In genomic region chr12:116274552-116275375, GRCh38 we compare ENCODE assay signal across 1 cellular context.
TF ChIP-seq lines count a peak whose summit lies in the region.

No MANE protein-coding gene starts in this region.

TF ChIP-seq in K562, 482 proteins besides CTCF, POLR2A, EP300 and RAD21 (continued from another document):
- TF ChIP-seq AFF4 (CRISPR knock-in tag; IDR thresholded peaks at IDR 0.05) (no peak), ZNF239 (CRISPR knock-in tag; IDR thresholded peaks at IDR 0.05) (no peak), ZNF551 (CRISPR knock-in tag; IDR thresholded peaks at IDR 0.05) (no peak), ZNF444 (CRISPR knock-in tag; IDR thresholded peaks at IDR 0.05) (no peak), ZNF165 (CRISPR knock-in tag; IDR thresholded peaks at IDR 0.05; ENCODE audit: borderline replicate concordance) (no peak), ZNF3 (CRISPR knock-in tag; IDR thresholded peaks at IDR 0.05) (no peak), E4F1 (CRISPR knock-in tag; IDR thresholded peaks at IDR 0.05; ENCODE audit: borderline replicate concordance) (no peak), ZNF436 (CRISPR knock-in tag; IDR thresholded peaks at IDR 0.05) (peak; percentile 40; the same call in 1 of the 2 replicates), TCF3 (CRISPR knock-in tag; IDR thresholded peaks at IDR 0.05) (no peak), STAT5B (CRISPR knock-in tag; IDR thresholded peaks at IDR 0.05) (no peak), ZNF57 (CRISPR knock-in tag; IDR thresholded peaks at IDR 0.05) (no peak), EGR1 (conservative IDR thresholded peaks at IDR 0.05) (no peak), HMG20A (CRISPR knock-in tag; conservative IDR thresholded peaks at IDR 0.05) (no peak), C11orf30 (IDR thresholded peaks at IDR 0.05; ENCODE audit: low read depth) (peak; percentile 89), NCOA2 (IDR thresholded peaks at IDR 0.05; ENCODE audit: partially characterized antibody in 2 of 2) (no peak), ZBTB8A (IDR thresholded peaks at IDR 0.05; ENCODE audit: partially characterized antibody) (no peak), RHOXF2B (CRISPR knock-in tag; conservative IDR thresholded peaks at IDR 0.05) (no peak), MYC (IDR thresholded peaks at IDR 0.05; ENCODE audit: low read depth, low read length) (no peak), MYC (CRISPR knock-in tag; IDR thresholded peaks at IDR 0.05; ENCODE audit: borderline replicate concordance, low read depth) (no peak), CBFA2T3 (IDR thresholded peaks at IDR 0.05) (0 out of 2 replicates have a peak, but pooled peaks have one; percentile 5), SIN3B (IDR thresholded peaks at IDR 0.05; ENCODE audit: low read depth) (no peak), CHD1 (IDR thresholded peaks at IDR 0.05; ENCODE audit: low read length) (no peak), CC2D1A (IDR thresholded peaks at IDR 0.05) (no peak), PREB (CRISPR knock-in tag; IDR thresholded peaks at IDR 0.05) (no peak), ZNF134 (CRISPR knock-in tag; conservative IDR thresholded peaks at IDR 0.05) (no peak), HLTF (IDR thresholded peaks at IDR 0.05) (no peak), MAFG (tag; conservative IDR thresholded peaks at IDR 0.05) (peak; percentile 83), SETDB1 (IDR thresholded peaks at IDR 0.05; ENCODE audit: low read length) (no peak), PYGO2 (tag; IDR thresholded peaks at IDR 0.05) (no peak), FOXM1 (IDR thresholded peaks at IDR 0.05; ENCODE audit: low read depth) (no peak), FOXM1 (CRISPR knock-in tag; IDR thresholded peaks at IDR 0.05; ENCODE audit: low read depth) (no peak)
- TF ChIP-seq, protein P1, sequence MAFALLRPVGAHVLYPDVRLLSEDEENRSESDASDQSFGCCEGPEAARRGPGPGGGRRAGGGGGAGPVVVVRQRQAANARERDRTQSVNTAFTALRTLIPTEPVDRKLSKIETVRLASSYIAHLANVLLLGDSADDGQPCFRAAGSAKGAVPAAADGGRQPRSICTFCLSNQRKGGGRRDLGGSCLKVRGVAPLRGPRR (CRISPR knock-in tag; IDR thresholded peaks at IDR 0.05) = no peak
- TF ChIP-seq, protein P2, sequence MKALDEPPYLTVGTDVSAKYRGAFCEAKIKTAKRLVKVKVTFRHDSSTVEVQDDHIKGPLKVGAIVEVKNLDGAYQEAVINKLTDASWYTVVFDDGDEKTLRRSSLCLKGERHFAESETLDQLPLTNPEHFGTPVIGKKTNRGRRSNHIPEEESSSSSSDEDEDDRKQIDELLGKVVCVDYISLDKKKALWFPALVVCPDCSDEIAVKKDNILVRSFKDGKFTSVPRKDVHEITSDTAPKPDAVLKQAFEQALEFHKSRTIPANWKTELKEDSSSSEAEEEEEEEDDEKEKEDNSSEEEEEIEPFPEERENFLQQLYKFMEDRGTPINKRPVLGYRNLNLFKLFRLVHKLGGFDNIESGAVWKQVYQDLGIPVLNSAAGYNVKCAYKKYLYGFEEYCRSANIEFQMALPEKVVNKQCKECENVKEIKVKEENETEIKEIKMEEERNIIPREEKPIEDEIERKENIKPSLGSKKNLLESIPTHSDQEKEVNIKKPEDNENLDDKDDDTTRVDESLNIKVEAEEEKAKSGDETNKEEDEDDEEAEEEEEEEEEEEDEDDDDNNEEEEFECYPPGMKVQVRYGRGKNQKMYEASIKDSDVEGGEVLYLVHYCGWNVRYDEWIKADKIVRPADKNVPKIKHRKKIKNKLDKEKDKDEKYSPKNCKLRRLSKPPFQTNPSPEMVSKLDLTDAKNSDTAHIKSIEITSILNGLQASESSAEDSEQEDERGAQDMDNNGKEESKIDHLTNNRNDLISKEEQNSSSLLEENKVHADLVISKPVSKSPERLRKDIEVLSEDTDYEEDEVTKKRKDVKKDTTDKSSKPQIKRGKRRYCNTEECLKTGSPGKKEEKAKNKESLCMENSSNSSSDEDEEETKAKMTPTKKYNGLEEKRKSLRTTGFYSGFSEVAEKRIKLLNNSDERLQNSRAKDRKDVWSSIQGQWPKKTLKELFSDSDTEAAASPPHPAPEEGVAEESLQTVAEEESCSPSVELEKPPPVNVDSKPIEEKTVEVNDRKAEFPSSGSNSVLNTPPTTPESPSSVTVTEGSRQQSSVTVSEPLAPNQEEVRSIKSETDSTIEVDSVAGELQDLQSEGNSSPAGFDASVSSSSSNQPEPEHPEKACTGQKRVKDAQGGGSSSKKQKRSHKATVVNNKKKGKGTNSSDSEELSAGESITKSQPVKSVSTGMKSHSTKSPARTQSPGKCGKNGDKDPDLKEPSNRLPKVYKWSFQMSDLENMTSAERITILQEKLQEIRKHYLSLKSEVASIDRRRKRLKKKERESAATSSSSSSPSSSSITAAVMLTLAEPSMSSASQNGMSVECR (CRISPR knock-in tag; IDR thresholded peaks at IDR 0.05) = no peak
- TF ChIP-seq, protein P3, sequence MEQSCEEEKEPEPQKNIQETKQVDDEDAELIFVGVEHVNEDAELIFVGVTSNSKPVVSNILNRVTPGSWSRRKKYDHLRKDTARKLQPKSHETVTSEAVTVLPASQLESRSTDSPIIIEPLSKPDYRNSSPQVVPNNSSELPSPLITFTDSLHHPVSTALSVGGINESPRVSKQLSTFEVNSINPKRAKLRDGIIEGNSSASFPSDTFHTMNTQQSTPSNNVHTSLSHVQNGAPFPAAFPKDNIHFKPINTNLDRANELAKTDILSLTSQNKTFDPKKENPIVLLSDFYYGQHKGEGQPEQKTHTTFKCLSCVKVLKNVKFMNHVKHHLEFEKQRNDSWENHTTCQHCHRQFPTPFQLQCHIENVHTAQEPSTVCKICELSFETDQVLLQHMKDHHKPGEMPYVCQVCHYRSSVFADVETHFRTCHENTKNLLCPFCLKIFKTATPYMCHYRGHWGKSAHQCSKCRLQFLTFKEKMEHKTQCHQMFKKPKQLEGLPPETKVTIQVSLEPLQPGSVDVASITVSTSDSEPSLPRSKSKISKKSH (CRISPR knock-in tag; IDR thresholded peaks at IDR 0.05) = no peak
